1 cellular context compared by ENCODE assay signal in the genomic region with DNA sequence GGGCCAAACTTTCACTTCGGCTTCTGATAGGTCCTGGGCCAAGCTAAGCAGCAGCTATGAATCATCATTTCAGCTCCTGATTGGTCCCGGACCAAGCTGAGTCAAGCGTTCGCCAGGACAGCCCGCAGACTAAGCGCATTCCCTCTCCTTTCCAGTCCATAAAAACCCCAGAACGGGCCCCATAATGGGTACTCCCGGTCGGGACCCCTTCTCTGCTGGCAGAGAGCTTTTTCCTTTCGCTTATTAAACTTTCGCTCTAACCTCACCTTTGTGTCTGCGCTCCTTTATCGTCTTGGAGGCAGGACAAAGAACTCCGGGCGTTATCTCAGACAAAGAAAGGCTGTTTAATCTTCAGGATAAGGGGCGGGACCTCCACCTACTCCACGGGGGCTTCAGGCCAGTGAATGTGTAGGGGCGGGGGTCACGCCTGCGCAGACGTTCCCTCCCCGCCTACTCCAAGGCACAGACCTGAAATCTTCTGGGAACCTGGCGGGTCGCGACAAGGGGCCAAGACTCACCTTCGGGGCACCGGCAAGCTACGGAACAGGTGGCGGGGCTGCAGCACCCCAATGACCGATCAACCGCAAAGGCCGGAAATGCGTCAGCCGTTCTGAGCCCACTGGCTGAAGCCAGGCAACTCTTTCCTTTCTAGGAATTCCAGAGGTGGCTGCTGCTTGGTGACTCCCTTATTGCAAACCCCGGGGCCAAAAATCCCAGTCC.
TF ChIP-seq lines count a peak whose summit lies in the region.

ZSCAN31 (minus strand) TSS at position 585 of the 720 bp plus-strand sequence. CDS start 6,465 bp downstream, outside the sequence.

TF ChIP-seq in K562, 482 proteins besides CTCF, POLR2A, EP300 and RAD21 (continued from another document and continues in another):
- TF ChIP-seq, protein P1, sequence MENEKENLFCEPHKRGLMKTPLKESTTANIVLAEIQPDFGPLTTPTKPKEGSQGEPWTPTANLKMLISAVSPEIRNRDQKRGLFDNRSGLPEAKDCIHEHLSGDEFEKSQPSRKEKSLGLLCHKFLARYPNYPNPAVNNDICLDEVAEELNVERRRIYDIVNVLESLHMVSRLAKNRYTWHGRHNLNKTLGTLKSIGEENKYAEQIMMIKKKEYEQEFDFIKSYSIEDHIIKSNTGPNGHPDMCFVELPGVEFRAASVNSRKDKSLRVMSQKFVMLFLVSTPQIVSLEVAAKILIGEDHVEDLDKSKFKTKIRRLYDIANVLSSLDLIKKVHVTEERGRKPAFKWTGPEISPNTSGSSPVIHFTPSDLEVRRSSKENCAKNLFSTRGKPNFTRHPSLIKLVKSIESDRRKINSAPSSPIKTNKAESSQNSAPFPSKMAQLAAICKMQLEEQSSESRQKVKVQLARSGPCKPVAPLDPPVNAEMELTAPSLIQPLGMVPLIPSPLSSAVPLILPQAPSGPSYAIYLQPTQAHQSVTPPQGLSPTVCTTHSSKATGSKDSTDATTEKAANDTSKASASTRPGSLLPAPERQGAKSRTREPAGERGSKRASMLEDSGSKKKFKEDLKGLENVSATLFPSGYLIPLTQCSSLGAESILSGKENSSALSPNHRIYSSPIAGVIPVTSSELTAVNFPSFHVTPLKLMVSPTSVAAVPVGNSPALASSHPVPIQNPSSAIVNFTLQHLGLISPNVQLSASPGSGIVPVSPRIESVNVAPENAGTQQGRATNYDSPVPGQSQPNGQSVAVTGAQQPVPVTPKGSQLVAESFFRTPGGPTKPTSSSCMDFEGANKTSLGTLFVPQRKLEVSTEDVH (IDR thresholded peaks at IDR 0.05; ENCODE audit: low read depth, partially characterized antibody) = peak; percentile 31
- TF ChIP-seq VEZF1 (CRISPR knock-in tag; IDR thresholded peaks at IDR 0.05) (peak; percentile 75), POLR2G (IDR thresholded peaks at IDR 0.05; ENCODE audit: low read depth, low read length) (peak; percentile 93), HINFP (tag; conservative IDR thresholded peaks at IDR 0.05; ENCODE audit: low read depth) (no peak), BHLHE40 (IDR thresholded peaks at IDR 0.05; ENCODE audit: low read length) (peak; percentile 37; the same call in 1 of the 2 replicates), PHF20 (IDR thresholded peaks at IDR 0.05; ENCODE audit: partially characterized antibody) (peak; percentile 48), TAL1 (IDR thresholded peaks at IDR 0.05) (no peak; the same call in 1 of the 2 replicates), CBX8 (IDR thresholded peaks at IDR 0.05; ENCODE audit: borderline replicate concordance, extremely low read depth, low read depth, low read length, poor library complexity, severe bottlenecking) (no peak), MCM5 (IDR thresholded peaks at IDR 0.05; ENCODE audit: low read depth) (no peak), CBFA2T3 (IDR thresholded peaks at IDR 0.05) (peak; percentile 48), NBN (IDR thresholded peaks at IDR 0.05; ENCODE audit: low read depth) (peak; percentile 39; the same call in 1 of the 2 replicates), TOE1 (IDR thresholded peaks at IDR 0.05; ENCODE audit: borderline replicate concordance) (no peak), TOE1 (CRISPR knock-in tag; IDR thresholded peaks at IDR 0.05; ENCODE audit: borderline replicate concordance, low read depth) (no peak; the same call in 1 of the 2 replicates), PHTF2 (CRISPR knock-in tag; IDR thresholded peaks at IDR 0.05) (peak; percentile 62; the same call in 1 of the 2 replicates), RBBP5 (IDR thresholded peaks at IDR 0.05; ENCODE audit: borderline replicate concordance, insufficient read depth, low read length, poor library complexity, severe bottlenecking) (peak; percentile 4), ILK (tag; IDR thresholded peaks at IDR 0.05; ENCODE audit: borderline replicate concordance, low read depth) (no peak), REST (CRISPR knock-in tag; IDR thresholded peaks at IDR 0.05; ENCODE audit: low read depth) (peak; percentile 73; the same call in 1 of the 2 replicates), PREB (CRISPR knock-in tag; IDR thresholded peaks at IDR 0.05) (0 out of 2 replicates have a peak, but pooled peaks have one; percentile 92), RBM17 (IDR thresholded peaks at IDR 0.05; ENCODE audit: borderline replicate concordance, low read depth, low read length) (no peak), TEAD2 (tag; IDR thresholded peaks at IDR 0.05) (no peak), FOXA3 (CRISPR knock-in tag; conservative IDR thresholded peaks at IDR 0.05 in 1 of 2, IDR thresholded peaks at IDR 0.05 in 1 of 2) (peak in 1 of 2 experiments; percentile 44; a peak in 2 of 4 replicates), MECOM (CRISPR knock-in tag; IDR thresholded peaks at IDR 0.05) (no peak), MYC (IDR thresholded peaks at IDR 0.05; ENCODE audit: low read depth, low read length) (peak; percentile 11; the same call in 1 of the 2 replicates), MYC (CRISPR knock-in tag; IDR thresholded peaks at IDR 0.05; ENCODE audit: borderline replicate concordance, low read depth) (peak; percentile 48; the same call in 1 of the 2 replicates), ZNF212 (CRISPR knock-in tag; IDR thresholded peaks at IDR 0.05) (peak; percentile 28; the same call in 1 of the 2 replicates), POLR2H (tag; IDR thresholded peaks at IDR 0.05; ENCODE audit: low read depth) (peak; percentile 98), POLR2AphosphoS5 (IDR thresholded peaks at IDR 0.05; ENCODE audit: control insufficient read depth, insufficient read depth, low read depth, low read length) (peak; percentile 87), ZNF583 (CRISPR knock-in tag; IDR thresholded peaks at IDR 0.05) (0 out of 2 replicates have a peak, but pooled peaks have one; percentile 19), GATAD2A (IDR thresholded peaks at IDR 0.05) (0 out of 2 replicates have a peak, but pooled peaks have one; percentile 46), CGGBP1 (CRISPR knock-in tag; IDR thresholded peaks at IDR 0.05) (peak; percentile 61; the same call in 1 of the 2 replicates), ZNF57 (CRISPR knock-in tag; IDR thresholded peaks at IDR 0.05) (no peak), RUNX1 (IDR thresholded peaks at IDR 0.05; ENCODE audit: low read depth) (peak; percentile 87)
- TF ChIP-seq, protein P2, sequence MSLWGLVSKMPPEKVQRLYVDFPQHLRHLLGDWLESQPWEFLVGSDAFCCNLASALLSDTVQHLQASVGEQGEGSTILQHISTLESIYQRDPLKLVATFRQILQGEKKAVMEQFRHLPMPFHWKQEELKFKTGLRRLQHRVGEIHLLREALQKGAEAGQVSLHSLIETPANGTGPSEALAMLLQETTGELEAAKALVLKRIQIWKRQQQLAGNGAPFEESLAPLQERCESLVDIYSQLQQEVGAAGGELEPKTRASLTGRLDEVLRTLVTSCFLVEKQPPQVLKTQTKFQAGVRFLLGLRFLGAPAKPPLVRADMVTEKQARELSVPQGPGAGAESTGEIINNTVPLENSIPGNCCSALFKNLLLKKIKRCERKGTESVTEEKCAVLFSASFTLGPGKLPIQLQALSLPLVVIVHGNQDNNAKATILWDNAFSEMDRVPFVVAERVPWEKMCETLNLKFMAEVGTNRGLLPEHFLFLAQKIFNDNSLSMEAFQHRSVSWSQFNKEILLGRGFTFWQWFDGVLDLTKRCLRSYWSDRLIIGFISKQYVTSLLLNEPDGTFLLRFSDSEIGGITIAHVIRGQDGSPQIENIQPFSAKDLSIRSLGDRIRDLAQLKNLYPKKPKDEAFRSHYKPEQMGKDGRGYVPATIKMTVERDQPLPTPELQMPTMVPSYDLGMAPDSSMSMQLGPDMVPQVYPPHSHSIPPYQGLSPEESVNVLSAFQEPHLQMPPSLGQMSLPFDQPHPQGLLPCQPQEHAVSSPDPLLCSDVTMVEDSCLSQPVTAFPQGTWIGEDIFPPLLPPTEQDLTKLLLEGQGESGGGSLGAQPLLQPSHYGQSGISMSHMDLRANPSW (CRISPR knock-in tag; IDR thresholded peaks at IDR 0.05) = no peak; the same call in 1 of the 2 replicates
- TF ChIP-seq, protein P3, sequence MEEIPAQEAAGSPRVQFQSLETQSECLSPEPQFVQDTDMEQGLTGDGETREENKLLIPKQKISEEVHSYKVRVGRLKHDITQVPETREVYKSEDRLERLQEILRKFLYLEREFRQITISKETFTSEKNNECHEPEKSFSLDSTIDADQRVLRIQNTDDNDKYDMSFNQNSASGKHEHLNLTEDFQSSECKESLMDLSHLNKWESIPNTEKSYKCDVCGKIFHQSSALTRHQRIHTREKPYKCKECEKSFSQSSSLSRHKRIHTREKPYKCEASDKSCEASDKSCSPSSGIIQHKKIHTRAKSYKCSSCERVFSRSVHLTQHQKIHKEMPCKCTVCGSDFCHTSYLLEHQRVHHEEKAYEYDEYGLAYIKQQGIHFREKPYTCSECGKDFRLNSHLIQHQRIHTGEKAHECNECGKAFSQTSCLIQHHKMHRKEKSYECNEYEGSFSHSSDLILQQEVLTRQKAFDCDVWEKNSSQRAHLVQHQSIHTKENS (CRISPR knock-in tag; IDR thresholded peaks at IDR 0.05) = no peak
- TF ChIP-seq, protein P4, sequence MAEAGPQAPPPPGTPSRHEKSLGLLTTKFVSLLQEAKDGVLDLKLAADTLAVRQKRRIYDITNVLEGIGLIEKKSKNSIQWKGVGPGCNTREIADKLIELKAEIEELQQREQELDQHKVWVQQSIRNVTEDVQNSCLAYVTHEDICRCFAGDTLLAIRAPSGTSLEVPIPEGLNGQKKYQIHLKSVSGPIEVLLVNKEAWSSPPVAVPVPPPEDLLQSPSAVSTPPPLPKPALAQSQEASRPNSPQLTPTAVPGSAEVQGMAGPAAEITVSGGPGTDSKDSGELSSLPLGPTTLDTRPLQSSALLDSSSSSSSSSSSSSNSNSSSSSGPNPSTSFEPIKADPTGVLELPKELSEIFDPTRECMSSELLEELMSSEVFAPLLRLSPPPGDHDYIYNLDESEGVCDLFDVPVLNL (CRISPR knock-in tag; IDR thresholded peaks at IDR 0.05; ENCODE audit: low read depth) = peak; percentile 55; the same call in 1 of the 2 replicates
- TF ChIP-seq, protein P5, sequence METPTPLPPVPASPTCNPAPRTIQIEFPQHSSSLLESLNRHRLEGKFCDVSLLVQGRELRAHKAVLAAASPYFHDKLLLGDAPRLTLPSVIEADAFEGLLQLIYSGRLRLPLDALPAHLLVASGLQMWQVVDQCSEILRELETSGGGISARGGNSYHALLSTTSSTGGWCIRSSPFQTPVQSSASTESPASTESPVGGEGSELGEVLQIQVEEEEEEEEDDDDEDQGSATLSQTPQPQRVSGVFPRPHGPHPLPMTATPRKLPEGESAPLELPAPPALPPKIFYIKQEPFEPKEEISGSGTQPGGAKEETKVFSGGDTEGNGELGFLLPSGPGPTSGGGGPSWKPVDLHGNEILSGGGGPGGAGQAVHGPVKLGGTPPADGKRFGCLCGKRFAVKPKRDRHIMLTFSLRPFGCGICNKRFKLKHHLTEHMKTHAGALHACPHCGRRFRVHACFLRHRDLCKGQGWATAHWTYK (CRISPR knock-in tag; IDR thresholded peaks at IDR 0.05) = peak; percentile 82
